ENCODE assay signal across 19 cellular contexts in genomic region chr11:1963864-1964263, GRCh38. TPM values are rescaled to one million over a fixed set of nuclear protein-coding genes. Genes with fewer than 3 reads are reported as not detected.
DNase-seq lines count a peak whose midpoint lies in the region; ATAC-seq, FAIRE-seq and TF ChIP-seq lines count a peak whose summit lies in the region.
"Had no signal": no experiment of that assay in that cellular context is flagged by ENCODE, and none has a peak within 500 bp of the region (broad histone marks: within the 10 kb centered on the region; RNA-seq: fewer than 3 reads in every experiment).

No MANE protein-coding gene starts in this region.

- TF ChIP-seq RAD21 in HepG2 (CRISPR knock-in tag; IDR thresholded peaks at IDR 0.05) = no peak

- H3K79me2 ChIP-seq in HepG2 (ENCODE audit: insufficient read depth, low read length) = no peaks in the 10 kb centered on the region

- peak; percentile 9 for DNase-seq in activated CD4-positive, CD25-positive, alpha-beta regulatory T cell treated with anti-CD3 and anti-CD28 coated beads, Interleukin-2, amount 50 U/mL, for 72 hours
- no peak for DNase-seq in activated CD4-positive, CD25-positive, alpha-beta regulatory T cell (lab: John Stamatoyannopoulos, UW)
- peak in 2 of 3 donors; percentile 2 to 23 for DNase-seq in right lobe of liver
- DNase-seq in HepG2 (ENCODE audit: low spot score) = no peak
- peak; percentile 36 for DNase-seq in spleen
- no peak for DNase-seq in NCI-H146 (lab: John Stamatoyannopoulos, UW)
- no peak for DNase-seq in SW 1271 (lab: John Stamatoyannopoulos, UW)
- DNase-seq: Caco-2, DND-41, GDM1 had no signal

- H3K9me3 ChIP-seq in right lobe of liver (no peaks in the 10 kb centered on the region), HepG2 (ENCODE audit: low read length) (no peaks in the 10 kb centered on the region), spleen (no peaks in the 10 kb centered on the region)
- H3K9me3 ChIP-seq: BLaER1, Caco-2, HAP-1 had no signal

- no peak overlapping the region for H2AFZ ChIP-seq in HepG2 (ENCODE audit: low read length)

- TF ChIP-seq EP300 in HepG2 (IDR thresholded peaks at IDR 0.05; ENCODE audit: low read depth in 2 of 2, low read length in 2 of 2) (no peak), HepG2 (CRISPR knock-in tag; IDR thresholded peaks at IDR 0.05; ENCODE audit: borderline replicate concordance) (no peak)

- no peak for TF ChIP-seq POLR2A in right lobe of liver (IDR thresholded peaks at IDR 0.05)
- no peak for TF ChIP-seq POLR2A in HepG2 (IDR thresholded peaks at IDR 0.05; ENCODE audit: insufficient read depth in 1 of 2, low read depth in 2 of 2, low read length in 2 of 2)
- TF ChIP-seq POLR2A in spleen (IDR thresholded peaks at IDR 0.05) = no peak

- FAIRE-seq in HepG2 (lab: Jason Lieb, UNC) = no peak
- FAIRE-seq: GM12892, H1 had no signal

- ATAC-seq in right lobe of liver = no peak
- no peak for ATAC-seq in HepG2
- no peak for ATAC-seq in GM18519 (IDR thresholded peaks at IDR 0.05; ENCODE audit: low FRiP score, unreplicated experiment)

- TF ChIP-seq CTCF in right lobe of liver (IDR thresholded peaks at IDR 0.05) = no peak
- TF ChIP-seq CTCF in HepG2 (CRISPR knock-in tag; IDR thresholded peaks at IDR 0.05) = no peak
- no peak for TF ChIP-seq CTCF in spleen (IDR thresholded peaks at IDR 0.05 in 8 of 11, conservative IDR thresholded peaks at IDR 0.05 in 3 of 11)

- no CpG with 5 or more reads among the region's 20 CpGs for WGBS in right lobe of liver (ENCODE audit: insufficient coverage, low coverage, low lambda C conversion rate, missing lambda C conversion rate)
- no CpG with 5 or more reads among the region's 20 CpGs for WGBS in HepG2 (ENCODE audit: low lambda C conversion rate)
- WGBS in spleen, 5 donors = 96 to 100% (median 100%) methylated on average over 2 to 5 of the region's 20 CpGs; no CpG with 5 or more reads in 2 of the 5 donors

- no peaks in the 10 kb centered on the region for H4K20me1 ChIP-seq in HepG2 (ENCODE audit: insufficient read depth, low read length)
- H4K20me1 ChIP-seq: BLaER1 had no signal

- BruUV-seq in HepG2 (replicated peaks; lab: Mats Ljungman, UMichigan) = no TSS peak

- H3K4me1 ChIP-seq in right lobe of liver (no peaks in the 10 kb centered on the region), HepG2 (ENCODE audit: insufficient read depth, low read length) (no peaks in the 10 kb centered on the region), spleen (no peaks in the 10 kb centered on the region)
- H3K4me1 ChIP-seq: BLaER1, Caco-2, HAP-1 had no signal

- POLR2A ChIA-PET in HepG2 (lab: Yijun Ruan, JAX) = interaction anchor here (26.2 kb wide), 1 partner anchor 23 kb away, joined by 720 read pairs; no protein-coding TSS in a partner anchor

- no peak overlapping the region for H3K4me3 ChIP-seq in right lobe of liver
- no peak overlapping the region for H3K4me3 ChIP-seq in HepG2 (replicated peaks in 1 of 3; ENCODE audit: insufficient read depth in 1 of 3, low read depth in 2 of 3, low read length in 3 of 3)
- no peak overlapping the region for H3K4me3 ChIP-seq in spleen
- H3K4me3 ChIP-seq: BLaER1, HAP-1 had no signal

- H3K27me3 ChIP-seq in right lobe of liver (no peaks in the 10 kb centered on the region), HepG2 (ENCODE audit: control insufficient read depth in 1 of 2, insufficient read depth in 2 of 2, low read length in 2 of 2) (no peaks in the 10 kb centered on the region), spleen (replicated peaks in 1 of 7) (no peaks in the 10 kb centered on the region)
- H3K27me3 ChIP-seq: BLaER1 had no signal

- H3K27ac ChIP-seq in right lobe of liver (no peak overlapping the region), HepG2 (ENCODE audit: extremely low read length, insufficient read depth, low read length) (no peak overlapping the region), spleen (no peak overlapping the region)
- H3K27ac ChIP-seq: 22Rv1, BLaER1 had no signal

- no peak overlapping the region for H3K9ac ChIP-seq in HepG2 (ENCODE audit: insufficient read depth, low read depth, low read length)
- H3K9ac ChIP-seq: BLaER1 had no signal

- no peak overlapping the region for H3K4me2 ChIP-seq in HepG2 (ENCODE audit: low read depth, low read length)
- H3K4me2 ChIP-seq: BLaER1 had no signal

- CTCF ChIA-PET in HepG2 (lab: Yijun Ruan, JAX; ENCODE audit: low intra/inter-chr PET ratio, low total read pairs) = no interaction called here

- in situ Hi-C loops in HepG2 (cut with HindIII; ENCODE audit: extremely low pct_ligation_motif_present, low pct_unique_long_range_greater_than_20kb) = no loop called here

- H3K36me3 ChIP-seq in right lobe of liver (no peaks in the 10 kb centered on the region), HepG2 (replicated peaks in 1 of 2; ENCODE audit: control insufficient read depth in 1 of 2, insufficient read depth in 2 of 2, low read length in 2 of 2) (no peaks in the 10 kb centered on the region), spleen (no peaks in the 10 kb centered on the region)
- H3K36me3 ChIP-seq: BLaER1, HAP-1 had no signal

- intact Hi-C loops in right lobe of liver (cut with DNase I) = no loop called here
- intact Hi-C loops in HepG2 (cut with micrococcal nuclease; ENCODE audit: unreplicated experiment) = no loop called here
- intact Hi-C loops in spleen (cut with DNase I; ENCODE audit: low total_unique reads) = no loop called here

RNA-seq across cellular contexts. Expression of gene MRPL23, which starts 16.7 kb away (rescaled TPM):
- 100 to 1,000 TPM in 1 of 6 experiments, 10 to 100 TPM in 5; 23.1 to 121 (median 36.4) TPM for total RNA-seq in right lobe of liver
- total RNA-seq in HepG2 (2016; rRNA removed; fragmentation: Illumina TruSeq; extraction: Trizol) = 123 and 126 TPM in 2 replicates
- 53.4 and 58.2 TPM in 2 replicates for total RNA-seq in HepG2 (2016; cell fraction: cytosol; rRNA removed; fragmentation: Illumina TruSeq; extraction: Trizol; ENCODE audit: low read depth)
- 128 and 132 TPM in 2 replicates for total RNA-seq in HepG2 (2016; cell fraction: insoluble cytoplasmic fraction; rRNA removed; fragmentation: Illumina TruSeq; extraction: Trizol)
- total RNA-seq in HepG2 (2016; cell fraction: membrane; rRNA removed; fragmentation: Illumina TruSeq; extraction: Trizol) = 80.8 and 94.7 TPM in 2 replicates
- 49.8 and 57.3 TPM in 2 replicates for total RNA-seq in HepG2 (2016; cell fraction: nucleus; rRNA removed; fragmentation: Illumina TruSeq; extraction: Trizol)
- polyA plus RNA-seq in HepG2 (2011; rRNA removed) = 63.1 and 67.8 TPM in 2 replicates
- 127 and 181 TPM in 2 replicates for polyA plus RNA-seq in HepG2 (2011; cell fraction: cytosol; rRNA removed)
- 73.2 and 99.6 TPM in 2 replicates for polyA plus RNA-seq in HepG2 (2011; cell fraction: nucleus; rRNA removed)
- 44.3 and 57.8 TPM in 2 replicates for polyA plus RNA-seq in HepG2 (2012)
- 59.4 and 69.4 TPM in 2 replicates for polyA plus RNA-seq in HepG2 (2016; cell fraction: cytosol; fragmentation: Illumina TruSeq; extraction: Trizol; ENCODE audit: low read depth)
- 137 TPM in 2 replicates for polyA plus RNA-seq in HepG2 (2016; cell fraction: insoluble cytoplasmic fraction; fragmentation: Illumina TruSeq; extraction: Trizol; ENCODE audit: low read depth)
- 70.9 and 88.2 TPM in 2 replicates for polyA plus RNA-seq in HepG2 (2016; cell fraction: membrane; fragmentation: Illumina TruSeq; extraction: Trizol; ENCODE audit: low read depth)
- polyA plus RNA-seq in HepG2 (2016; cell fraction: nucleus; fragmentation: Illumina TruSeq; extraction: Trizol; ENCODE audit: insufficient read depth, low read depth) = 88.0 and 95.8 TPM in 2 replicates
- polyA minus RNA-seq in HepG2 (2011; rRNA and poly(A)+ RNA removed; ENCODE audit: low replicate concordance) = 35.5 and 42.4 TPM in 2 replicates
- polyA minus RNA-seq in HepG2 (2011; cell fraction: cytosol; rRNA and poly(A)+ RNA removed) = 25.7 and 31.7 TPM in 2 replicates
- 29.7 and 35.8 TPM in 2 replicates for polyA minus RNA-seq in HepG2 (2011; cell fraction: nucleus; rRNA and poly(A)+ RNA removed)
- 10 to 100 TPM; 32.5 to 75.2 (median 44.5) TPM for total RNA-seq in spleen
- 100 to 1,000 TPM in 2 of 3 donors, 10 to 100 TPM in 1; 58.7 to 160 (median 122) TPM for polyA plus RNA-seq in spleen

RNA-seq across cellular contexts. Expression of gene H19, which starts 33.8 kb away (rescaled TPM):
- total RNA-seq in right lobe of liver (100 to 1,000 TPM; 143 to 898 (median 229) TPM), HepG2 (2016; rRNA removed; fragmentation: Illumina TruSeq; extraction: Trizol) (0.46 and 1.2 TPM in 2 replicates), spleen (100 to 1,000 TPM in 3 of 7 donors, 10 to 100 TPM in 4; 21.0 to 620 (median 79.7) TPM)
- total RNA-seq in HepG2 (2016; cell fraction: cytosol; rRNA removed; fragmentation: Illumina TruSeq; extraction: Trizol; ENCODE audit: low read depth) = 0.97 and 3.2 TPM in 2 replicates
- total RNA-seq in HepG2 (2016; cell fraction: insoluble cytoplasmic fraction; rRNA removed; fragmentation: Illumina TruSeq; extraction: Trizol) = 0.28 and 0.67 TPM in 2 replicates
- total RNA-seq in HepG2 (2016; cell fraction: membrane; rRNA removed; fragmentation: Illumina TruSeq; extraction: Trizol) = 4.8 and 6.5 TPM in 2 replicates
- 0.68 and 0.78 TPM in 2 replicates for total RNA-seq in HepG2 (2016; cell fraction: nucleus; rRNA removed; fragmentation: Illumina TruSeq; extraction: Trizol)
- polyA plus RNA-seq in HepG2 (2011; rRNA removed) (1.3 and 2.4 TPM in 2 replicates), spleen (100 to 1,000 TPM in 2 of 3 donors, 10 to 100 TPM in 1; 10.1 to 104 (median 101) TPM)
- polyA plus RNA-seq in HepG2 (2011; cell fraction: cytosol; rRNA removed) = 1.2 and 3.3 TPM in 2 replicates
- polyA plus RNA-seq in HepG2 (2011; cell fraction: nucleus; rRNA removed) = 0.69 and 2.4 TPM in 2 replicates
- 1.4 and 2.8 TPM in 2 replicates for polyA plus RNA-seq in HepG2 (2012)
- 0.83 and 1.4 TPM in 2 replicates for polyA plus RNA-seq in HepG2 (2016; cell fraction: cytosol; fragmentation: Illumina TruSeq; extraction: Trizol; ENCODE audit: low read depth)
- polyA plus RNA-seq in HepG2 (2016; cell fraction: insoluble cytoplasmic fraction; fragmentation: Illumina TruSeq; extraction: Trizol; ENCODE audit: low read depth) = 0.25 and 0.33 TPM in 2 replicates
- polyA plus RNA-seq in HepG2 (2016; cell fraction: membrane; fragmentation: Illumina TruSeq; extraction: Trizol; ENCODE audit: low read depth) = 1.6 TPM in 2 replicates
- polyA plus RNA-seq in HepG2 (2016; cell fraction: nucleus; fragmentation: Illumina TruSeq; extraction: Trizol; ENCODE audit: insufficient read depth, low read depth) = 0.33 and 1.00 TPM in 2 replicates
- polyA minus RNA-seq in HepG2 (2011; rRNA and poly(A)+ RNA removed; ENCODE audit: low replicate concordance) = 4.0 and 21.5 TPM in 2 replicates
- 1.2 and 2.3 TPM in 2 replicates for polyA minus RNA-seq in HepG2 (2011; cell fraction: cytosol; rRNA and poly(A)+ RNA removed)
- 0.62 and 1.0 TPM in 2 replicates for polyA minus RNA-seq in HepG2 (2011; cell fraction: nucleus; rRNA and poly(A)+ RNA removed)
- total RNA-seq: A673; CD8-positive, alpha-beta memory T cell had no signal
- polyA plus RNA-seq: CD8-positive, alpha-beta memory T cell had no signal

RNA-seq across cellular contexts. Expression of gene TNNT3, which starts 44.4 kb away (rescaled TPM):
- 1 to 10 TPM in 1 of 6 experiments, under 1 TPM in 1, not detected in 4; 0.44 to 2.2 TPM for total RNA-seq in right lobe of liver
- total RNA-seq in HepG2 (2016; rRNA removed; fragmentation: Illumina TruSeq; extraction: Trizol) = not detected in 2 replicates
- not detected in 2 replicates for total RNA-seq in HepG2 (2016; cell fraction: cytosol; rRNA removed; fragmentation: Illumina TruSeq; extraction: Trizol; ENCODE audit: low read depth)
- not detected in 2 replicates for total RNA-seq in HepG2 (2016; cell fraction: insoluble cytoplasmic fraction; rRNA removed; fragmentation: Illumina TruSeq; extraction: Trizol)
- total RNA-seq in HepG2 (2016; cell fraction: membrane; rRNA removed; fragmentation: Illumina TruSeq; extraction: Trizol) = not detected in 2 replicates
- not detected in 2 replicates for total RNA-seq in HepG2 (2016; cell fraction: nucleus; rRNA removed; fragmentation: Illumina TruSeq; extraction: Trizol)
- polyA plus RNA-seq in HepG2 (2011; rRNA removed) = not detected in 2 replicates
- polyA plus RNA-seq in HepG2 (2011; cell fraction: cytosol; rRNA removed) = not detected in 2 replicates
- not detected in 2 replicates for polyA plus RNA-seq in HepG2 (2011; cell fraction: nucleus; rRNA removed)
- polyA plus RNA-seq in HepG2 (2012) = not detected in 2 replicates
- not detected in 2 replicates for polyA plus RNA-seq in HepG2 (2016; cell fraction: cytosol; fragmentation: Illumina TruSeq; extraction: Trizol; ENCODE audit: low read depth)
- polyA plus RNA-seq in HepG2 (2016; cell fraction: insoluble cytoplasmic fraction; fragmentation: Illumina TruSeq; extraction: Trizol; ENCODE audit: low read depth) = not detected in 2 replicates
- not detected in 2 replicates for polyA plus RNA-seq in HepG2 (2016; cell fraction: membrane; fragmentation: Illumina TruSeq; extraction: Trizol; ENCODE audit: low read depth)
- not detected in 2 replicates for polyA plus RNA-seq in HepG2 (2016; cell fraction: nucleus; fragmentation: Illumina TruSeq; extraction: Trizol; ENCODE audit: insufficient read depth, low read depth)
- polyA minus RNA-seq in HepG2 (2011; rRNA and poly(A)+ RNA removed; ENCODE audit: low replicate concordance) = not detected in 2 replicates
- polyA minus RNA-seq in HepG2 (2011; cell fraction: cytosol; rRNA and poly(A)+ RNA removed) = not detected in 2 replicates
- not detected in 2 replicates for polyA minus RNA-seq in HepG2 (2011; cell fraction: nucleus; rRNA and poly(A)+ RNA removed)
- total RNA-seq in spleen = 1 to 10 TPM in 5 of 7 donors, under 1 TPM in 1, not detected in 1; 0.97 to 4.9 (median 1.9) TPM
- 1 to 10 TPM in 2 of 3 donors, under 1 TPM in 1; 0.64 to 4.4 (median 3.5) TPM for polyA plus RNA-seq in spleen
- total RNA-seq: A673, H1, HT1080 had no signal
- polyA plus RNA-seq: CD8-positive, alpha-beta memory T cell; H1 had no signal

Comparison
In these comparisons a context has a peak if more than half of its experiments do, and no peak if none do; other contexts are left out.
1. DNase-seq: peak in activated CD4-positive, CD25-positive, alpha-beta regulatory T cell treated with anti-CD3 and anti-CD28 coated beads, Interleukin-2, amount 50 U/mL, for 72 hours (single experiment), right lobe of liver (2 of 3) and spleen (single experiment); none in activated CD4-positive, CD25-positive, alpha-beta regulatory T cell (0 of 4), HepG2 (single experiment), NCI-H146 (single experiment) and SW 1271 (0 of 2).